22 cellular contexts compared by ENCODE assay signal in the genomic region with DNA sequence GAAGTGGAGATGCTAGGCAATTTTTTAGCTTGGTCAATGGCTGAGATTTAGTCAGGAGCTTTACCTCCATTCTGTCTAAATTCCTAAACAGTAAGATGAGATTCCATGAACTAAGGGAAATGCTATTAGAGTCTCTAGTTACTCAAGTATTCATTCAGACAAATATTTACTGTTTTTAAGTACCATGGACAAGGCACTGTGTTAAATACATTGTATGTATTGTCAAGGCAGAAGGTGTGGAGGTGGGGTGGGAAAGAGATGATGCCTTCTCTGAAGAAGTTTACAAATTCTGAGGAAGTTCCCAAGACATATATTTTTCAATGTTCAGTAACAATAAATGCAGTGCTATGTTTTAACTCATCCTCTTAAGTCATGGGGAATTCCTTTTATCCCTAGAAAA.
A peak's percentile ranks its signal among the peaks of the same experiment; 100 is the strongest.
DNase-seq lines count a peak whose midpoint lies in the region; ATAC-seq, FAIRE-seq and TF ChIP-seq lines count a peak whose summit lies in the region.
"Had no signal": no experiment of that assay in that cellular context is flagged by ENCODE, and none has a peak within 500 bp of the region (broad histone marks: within the 10 kb centered on the region; RNA-seq: fewer than 3 reads in every experiment).

No MANE protein-coding gene starts in this region.

- H3K27me3 ChIP-seq in liver (ENCODE audit: control insufficient read depth in 4 of 4, insufficient read depth in 4 of 4, low read length in 3 of 4), result no peaks in the 10 kb centered on the region
- no peaks in the 10 kb centered on the region for H3K27me3 ChIP-seq in right lobe of liver
- H3K27me3 ChIP-seq in small intestine (ENCODE audit: control insufficient read depth in 2 of 2, insufficient read depth in 2 of 2, low read length in 2 of 2), result no peaks in the 10 kb centered on the region

- H3K4me1 ChIP-seq in liver (ENCODE audit: control insufficient read depth in 4 of 4, insufficient read depth in 4 of 4, low read length in 3 of 4), result no peaks in the 10 kb centered on the region
- H3K4me1 ChIP-seq in right lobe of liver, result no peaks in the 10 kb centered on the region
- no peaks in the 10 kb centered on the region for H3K4me1 ChIP-seq in small intestine (ENCODE audit: control insufficient read depth in 2 of 2, insufficient read depth in 1 of 2, low read depth in 1 of 2, low read length in 1 of 2)

- H3K9me3 ChIP-seq in liver (ENCODE audit: control insufficient read depth in 4 of 4, low read length in 3 of 4) (no peaks in the 10 kb centered on the region), right lobe of liver (no peaks in the 10 kb centered on the region), small intestine (ENCODE audit: control insufficient read depth, low read depth) (no peaks in the 10 kb centered on the region)

- no peak overlapping the region for H3K4me3 ChIP-seq in liver (ENCODE audit: low read depth in 1 of 3, low read length in 3 of 3)
- H3K4me3 ChIP-seq in right lobe of liver, result no peak overlapping the region
- no peak overlapping the region for H3K4me3 ChIP-seq in small intestine (ENCODE audit: low read depth in 1 of 2, low read length in 2 of 2)
- H3K4me3 ChIP-seq: K562 had no signal

- TF ChIP-seq POLR2A in right lobe of liver (IDR thresholded peaks at IDR 0.05), result no peak

- ATAC-seq in right lobe of liver, result no peak
- ATAC-seq: K562, Right ventricle myocardium inferior had no signal

- TF ChIP-seq CTCF in liver (IDR thresholded peaks at IDR 0.05; ENCODE audit: low read depth, low read length, missing input control), result no peak
- TF ChIP-seq CTCF in right lobe of liver (IDR thresholded peaks at IDR 0.05), result no peak

- no peak overlapping the region for H3K9ac ChIP-seq in liver (ENCODE audit: low read depth in 1 of 2, low read length in 2 of 2)

- H3K27ac ChIP-seq in liver (ENCODE audit: low read depth in 1 of 2, low read length in 2 of 2) (no peak overlapping the region), right lobe of liver (no peak overlapping the region), small intestine (ENCODE audit: low read depth in 1 of 2, low read length in 1 of 2) (no peak overlapping the region)
- H3K27ac ChIP-seq: C4-2B had no signal

- TF ChIP-seq RAD21 in liver (IDR thresholded peaks at IDR 0.05), result no peak

- DNase-seq in right lobe of liver (no peak), astrocyte of the hippocampus (ENCODE audit: low read depth, low spot score) (peak; percentile 15), left kidney (ENCODE audit: low read depth, low spot score) (peak; percentile 71), small intestine (no peak), NCI-H2081 treated with DMSO at 0.1 percent for 48 hours (lab: John Stamatoyannopoulos, UW) (no peak)
- no peak for DNase-seq in activated naive CD4-positive, alpha-beta T cell (lab: John Stamatoyannopoulos, UW)
- DNase-seq: Calu3; CD8-positive, alpha-beta memory T cell; DMS153; GDM1; NCI-H1092 treated with DMSO at 0.1 percent for 48 hours; NCI-H2029 treated with DMSO at 0.1 percent for 48 hours; NCI-H2171; NCI-H526; SW 1271 had no signal

- no peaks in the 10 kb centered on the region for H3K36me3 ChIP-seq in liver (ENCODE audit: control insufficient read depth in 4 of 4, insufficient read depth in 3 of 4, low read depth in 1 of 4, low read length in 3 of 4)
- no peaks in the 10 kb centered on the region for H3K36me3 ChIP-seq in right lobe of liver
- H3K36me3 ChIP-seq in small intestine (ENCODE audit: control insufficient read depth in 2 of 2, insufficient read depth in 2 of 2, low read length in 2 of 2), result no peaks in the 10 kb centered on the region

- intact Hi-C loops in right lobe of liver (cut with DNase I), result no loop called here

- FAIRE-seq in small intestine (lab: Jason Lieb, UNC), result no peak
- FAIRE-seq: A204.1, GM19239, K562, RCC 7860 had no signal

TF ChIP-seq in liver, 16 proteins besides CTCF, POLR2A, EP300 and RAD21:
- TF ChIP-seq, protein P1, sequence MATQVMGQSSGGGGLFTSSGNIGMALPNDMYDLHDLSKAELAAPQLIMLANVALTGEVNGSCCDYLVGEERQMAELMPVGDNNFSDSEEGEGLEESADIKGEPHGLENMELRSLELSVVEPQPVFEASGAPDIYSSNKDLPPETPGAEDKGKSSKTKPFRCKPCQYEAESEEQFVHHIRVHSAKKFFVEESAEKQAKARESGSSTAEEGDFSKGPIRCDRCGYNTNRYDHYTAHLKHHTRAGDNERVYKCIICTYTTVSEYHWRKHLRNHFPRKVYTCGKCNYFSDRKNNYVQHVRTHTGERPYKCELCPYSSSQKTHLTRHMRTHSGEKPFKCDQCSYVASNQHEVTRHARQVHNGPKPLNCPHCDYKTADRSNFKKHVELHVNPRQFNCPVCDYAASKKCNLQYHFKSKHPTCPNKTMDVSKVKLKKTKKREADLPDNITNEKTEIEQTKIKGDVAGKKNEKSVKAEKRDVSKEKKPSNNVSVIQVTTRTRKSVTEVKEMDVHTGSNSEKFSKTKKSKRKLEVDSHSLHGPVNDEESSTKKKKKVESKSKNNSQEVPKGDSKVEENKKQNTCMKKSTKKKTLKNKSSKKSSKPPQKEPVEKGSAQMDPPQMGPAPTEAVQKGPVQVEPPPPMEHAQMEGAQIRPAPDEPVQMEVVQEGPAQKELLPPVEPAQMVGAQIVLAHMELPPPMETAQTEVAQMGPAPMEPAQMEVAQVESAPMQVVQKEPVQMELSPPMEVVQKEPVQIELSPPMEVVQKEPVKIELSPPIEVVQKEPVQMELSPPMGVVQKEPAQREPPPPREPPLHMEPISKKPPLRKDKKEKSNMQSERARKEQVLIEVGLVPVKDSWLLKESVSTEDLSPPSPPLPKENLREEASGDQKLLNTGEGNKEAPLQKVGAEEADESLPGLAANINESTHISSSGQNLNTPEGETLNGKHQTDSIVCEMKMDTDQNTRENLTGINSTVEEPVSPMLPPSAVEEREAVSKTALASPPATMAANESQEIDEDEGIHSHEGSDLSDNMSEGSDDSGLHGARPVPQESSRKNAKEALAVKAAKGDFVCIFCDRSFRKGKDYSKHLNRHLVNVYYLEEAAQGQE (IDR thresholded peaks at IDR 0.05), result peak; percentile 84
- TF ChIP-seq RXRA (IDR thresholded peaks at IDR 0.05) (no peak), TAF1 (conservative IDR thresholded peaks at IDR 0.05) (no peak), HNF4A (conservative IDR thresholded peaks at IDR 0.05) (no peak)

Comparison
In these comparisons a context has a peak if more than half of its experiments do, and no peak if none do; other contexts are left out.
1. DNase-seq: peak in astrocyte of the hippocampus (single experiment) and left kidney (single experiment); none in right lobe of liver (0 of 3), small intestine (single experiment), NCI-H2081 treated with DMSO at 0.1 percent for 48 hours (single experiment) and activated naive CD4-positive, alpha-beta T cell (0 of 4).